ENCODE assay signal across 1 cellular context in the genomic region with DNA sequence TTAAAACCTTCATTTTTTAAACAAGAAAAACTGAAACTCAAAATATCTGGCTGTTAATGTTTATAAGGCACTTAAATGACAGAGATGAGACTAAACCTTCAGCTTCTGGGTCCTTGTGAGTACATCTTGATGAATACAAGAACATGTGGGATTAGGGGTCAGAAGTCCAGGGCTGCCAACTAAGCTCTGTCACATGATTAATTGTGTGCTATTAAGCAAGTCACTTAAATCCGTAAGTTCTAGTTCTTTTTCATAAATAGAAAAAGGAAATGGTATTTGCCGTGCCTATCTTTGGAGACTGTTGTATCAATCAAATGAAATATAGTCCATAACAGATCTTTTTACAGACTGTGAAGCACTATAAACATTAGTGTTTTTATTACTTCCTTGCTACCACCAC.
TF ChIP-seq lines count a peak whose summit lies in the region.

No MANE protein-coding gene starts in this region.

TF ChIP-seq in endothelial cell of umbilical vein, 7 proteins besides CTCF, POLR2A, EP300 and RAD21:
- TF ChIP-seq, protein P1, sequence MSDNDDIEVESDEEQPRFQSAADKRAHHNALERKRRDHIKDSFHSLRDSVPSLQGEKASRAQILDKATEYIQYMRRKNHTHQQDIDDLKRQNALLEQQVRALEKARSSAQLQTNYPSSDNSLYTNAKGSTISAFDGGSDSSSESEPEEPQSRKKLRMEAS (IDR thresholded peaks at IDR 0.05; ENCODE audit: insufficient read depth, insufficient read length): no peak
- TF ChIP-seq GATA2 (IDR thresholded peaks at IDR 0.05; ENCODE audit: insufficient read depth, insufficient read length, low read depth, low read length) (no peak), EZH2 (IDR thresholded peaks at IDR 0.05; ENCODE audit: borderline replicate concordance, low read depth, low read length, severe bottlenecking) (no peak), FOS (IDR thresholded peaks at IDR 0.05; ENCODE audit: borderline replicate concordance, insufficient read depth, low read length) (no peak), POLR2AphosphoS5 (IDR thresholded peaks at IDR 0.05; ENCODE audit: insufficient read depth, low read depth, low read length) (no peak), JUN (IDR thresholded peaks at IDR 0.05; ENCODE audit: borderline replicate concordance, insufficient read depth, insufficient read length, low read depth) (no peak), MYC (IDR thresholded peaks at IDR 0.05; ENCODE audit: low read depth, low read length) (no peak)
